ENCODE assay signal across 1 cellular context in the genomic region with DNA sequence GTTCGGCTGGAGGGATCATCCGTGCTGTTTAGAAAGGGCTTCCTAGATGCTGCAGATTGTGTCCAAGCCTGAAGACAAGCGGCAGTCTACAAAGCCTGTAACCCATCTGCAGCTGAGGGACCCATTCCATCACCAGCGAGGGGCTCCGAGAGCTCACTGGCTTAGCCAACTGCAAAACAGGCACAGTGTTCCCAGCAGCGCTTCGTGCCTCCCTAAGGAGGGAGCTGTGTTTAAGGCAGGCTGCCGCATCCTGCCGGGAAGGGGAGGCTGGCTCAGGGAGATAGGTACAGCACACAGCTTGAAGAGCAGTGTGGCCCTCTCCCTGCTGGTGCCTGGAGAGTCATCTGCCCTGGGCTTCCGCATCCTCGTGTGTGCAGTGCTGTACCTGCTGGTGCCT.
TF ChIP-seq lines count a peak whose summit lies in the region.

No MANE protein-coding gene starts in this region.

TF ChIP-seq in GM23338, 12 proteins besides CTCF, POLR2A, EP300 and RAD21:
- TF ChIP-seq ETS1 (IDR thresholded peaks at IDR 0.05) (no peak), ZNF331 (CRISPR knock-in tag; IDR thresholded peaks at IDR 0.05; ENCODE audit: low read depth) (no peak), EZH2 (IDR thresholded peaks at IDR 0.05; ENCODE audit: low read depth, unreplicated experiment) (no peak), ZNF114 (CRISPR knock-in tag; IDR thresholded peaks at IDR 0.05) (no peak), JUNB (IDR thresholded peaks at IDR 0.05; ENCODE audit: unreplicated experiment) (no peak), EZH2phosphoT487 (IDR thresholded peaks at IDR 0.05; ENCODE audit: unreplicated experiment) (no peak), STAT1 (IDR thresholded peaks at IDR 0.05; ENCODE audit: unreplicated experiment) (no peak), REST (IDR thresholded peaks at IDR 0.05; ENCODE audit: unreplicated experiment) (no peak), CREB1 (CRISPR knock-in tag; IDR thresholded peaks at IDR 0.05; ENCODE audit: low read depth) (no peak)
